In the genomic region with DNA sequence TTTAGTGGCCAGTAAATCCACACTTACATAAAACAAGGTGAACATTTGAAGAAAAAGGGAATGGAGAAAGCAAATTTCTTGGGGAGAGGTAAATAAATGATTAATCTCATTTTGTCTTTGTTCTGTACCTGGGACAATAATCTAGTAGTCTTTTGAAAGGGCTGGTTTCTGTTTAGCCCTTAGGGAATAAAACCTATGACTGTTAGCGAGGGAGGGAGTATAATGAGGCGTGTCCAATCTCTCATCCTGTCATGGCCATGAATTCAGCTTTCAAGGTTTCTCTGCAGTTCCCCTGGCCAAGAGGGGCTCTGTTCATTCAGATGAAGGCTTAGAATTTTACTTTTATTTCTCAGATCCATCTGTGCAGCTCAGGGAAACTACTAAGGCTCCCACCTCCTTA, we compare ENCODE assay signal across 15 cellular contexts. TPM values are rescaled to one million over a fixed set of nuclear protein-coding genes. Genes with fewer than 3 reads are reported as not detected.
A peak's percentile ranks its signal among the peaks of the same experiment; 100 is the strongest.
DNase-seq lines count a peak whose midpoint lies in the region; ATAC-seq, FAIRE-seq and TF ChIP-seq lines count a peak whose summit lies in the region.
"Had no signal": no experiment of that assay in that cellular context is flagged by ENCODE, and none has a peak within 500 bp of the region (broad histone marks: within the 10 kb centered on the region; RNA-seq: fewer than 3 reads in every experiment).

No MANE protein-coding gene starts in this region.

- ATAC-seq in GM18511 (IDR thresholded peaks at IDR 0.05; ENCODE audit: unreplicated experiment) (peak; percentile 96), GM21529 (IDR thresholded peaks at IDR 0.05; ENCODE audit: unreplicated experiment) (peak; percentile 94), HG03196 (IDR thresholded peaks at IDR 0.05; ENCODE audit: unreplicated experiment) (peak; percentile 99), esophagus mucosa (peak; percentile 61), pancreas (no peak)
- ATAC-seq: activated T-cell treated with anti-CD3 and anti-CD28 coated beads, Interleukin-2, amount 50 U/mL, for 4 hours; psoas muscle had no signal

- no peaks in the 10 kb centered on the region for H3K36me3 ChIP-seq in pancreas
- H3K36me3 ChIP-seq: cardiac muscle cell, MG63 had no signal

- WGBS in pancreas, 2 donors, result 77 to 85% methylated on average over 2 of the region's 2 CpGs

- H3K27me3 ChIP-seq in pancreas, result peaks cover 0 to 3% (median 0%) of the 10 kb centered on the region in 4 donors
- H3K27me3 ChIP-seq: cardiac muscle cell, MG63 had no signal

- no peak for DNase-seq in glomerular visceral epithelial cell (ENCODE audit: extremely low spot score)
- no peak for DNase-seq in ureter (ENCODE audit: low spot score)
- DNase-seq in pancreas, result no peak
- DNase-seq in stimulated activated CD4-positive, alpha-beta T cell treated with anti-CD3 and anti-CD28 coated beads, Interleukin-2, amount 100 ng/mL, for 24 hours, result no peak
- DNase-seq: activated T-cell treated with anti-CD3 and anti-CD28 coated beads, Interleukin-2, amount 50 U/mL, for 4 hours; AML-193; MG63; NK-92 treated with Interleukin-12 subunit alpha and Interleukin-12 subunit beta, amount 100 ng/mL, for 24 hours; psoas muscle; T-helper 9 cell had no signal

- H3K27ac ChIP-seq in pancreas, result no peak overlapping the region
- H3K27ac ChIP-seq: cardiac muscle cell, psoas muscle had no signal

- H3K4me1 ChIP-seq in pancreas, result no peaks in the 10 kb centered on the region
- H3K4me1 ChIP-seq: psoas muscle had no signal

- no peak for TF ChIP-seq CTCF in pancreas (IDR thresholded peaks at IDR 0.05)

- intact Hi-C loops in pancreas (cut with DNase I), result no loop called here

- H3K4me3 ChIP-seq in pancreas, result no peak overlapping the region
- H3K4me3 ChIP-seq: cardiac muscle cell, MG63, psoas muscle had no signal

- FAIRE-seq in pancreas (lab: Jason Lieb, UNC), result no peak

- H3K9me3 ChIP-seq in pancreas, result no peaks in the 10 kb centered on the region
- H3K9me3 ChIP-seq: MG63, psoas muscle had no signal

RNA-seq across cellular contexts. Expression of gene FMR1, which starts 12.0 kb away (rescaled TPM):
- total RNA-seq in esophagus mucosa, result 24.5 TPM
- 59.8 TPM for total RNA-seq in ureter
- 10 to 100 TPM; 11.8 to 25.5 (median 15.4) TPM for total RNA-seq in pancreas
- polyA plus RNA-seq in pancreas, result 10 to 100 TPM; 11.6 to 16.9 TPM

Comparison
In these comparisons a context has a peak if more than half of its experiments do, and no peak if none do; other contexts are left out.
1. ATAC-seq: peak in GM18511 (single experiment), GM21529 (single experiment), HG03196 (single experiment) and esophagus mucosa (single experiment); none in pancreas (0 of 4).